8 cellular contexts compared by ENCODE assay signal in genomic region chr3:150384517-150385212, GRCh38.
DNase-seq lines count a peak whose midpoint lies in the region; ATAC-seq and TF ChIP-seq lines count a peak whose summit lies in the region.

No MANE protein-coding gene starts in this region.

- TF ChIP-seq CTCF in OCI-LY3 (IDR thresholded peaks at IDR 0.05; ENCODE audit: low read depth, low read length) = peak; percentile 38

- no peaks in the 10 kb centered on the region for H3K27me3 ChIP-seq in OCI-LY3 (ENCODE audit: low read depth, low read length)

- no peaks in the 10 kb centered on the region for H3K36me3 ChIP-seq in OCI-LY3 (replicated peaks; ENCODE audit: low read depth, low read length)

- H3K27ac ChIP-seq in OCI-LY3 (ENCODE audit: low read length) = peak overlapping the region; percentile 99

- ATAC-seq in GM18907 (IDR thresholded peaks at IDR 0.05; ENCODE audit: unreplicated experiment) = peak; percentile 98
- ATAC-seq in HG02885 (IDR thresholded peaks at IDR 0.05; ENCODE audit: poor library complexity, unreplicated experiment) = peak; percentile 98

- H4K20me1 ChIP-seq in OCI-LY3 (ENCODE audit: insufficient read depth, low read length) = no peaks in the 10 kb centered on the region

- H2AFZ ChIP-seq in OCI-LY3 (ENCODE audit: low read depth, low read length) = peak overlapping the region; percentile 62

- H3K4me2 ChIP-seq in OCI-LY3 (ENCODE audit: low read length) = peak overlapping the region; percentile 96

- H3K4me3 ChIP-seq in OCI-LY3 (ENCODE audit: low read length) = peak overlapping the region; percentile 78

- no peaks in the 10 kb centered on the region for H3K79me2 ChIP-seq in OCI-LY3 (ENCODE audit: low read length)

- peaks cover 47% of the 10 kb centered on the region for H3K4me1 ChIP-seq in OCI-LY3 (ENCODE audit: low read length)

- H3K9ac ChIP-seq in OCI-LY3 (ENCODE audit: low read length) = peak overlapping the region; percentile 93

- H3K9me3 ChIP-seq in OCI-LY3 (ENCODE audit: insufficient read depth, low read length) = no peaks in the 10 kb centered on the region

- peak; percentile 67 for DNase-seq in activated effector memory CD4-positive, alpha-beta T cell treated with anti-CD3 and anti-CD28 coated beads, Interleukin-2, amount 50 U/mL, for 16 hours
- DNase-seq in iPS-NIHi11 (ENCODE audit: low spot score) = peak; percentile 58
- DNase-seq in stimulated activated CD4-positive, alpha-beta T cell treated with anti-CD3 and anti-CD28 coated beads, TNF-alpha, amount 100 ng/mL, for 4 hours (ENCODE audit: low read depth in 3 of 3) = peak in 2 of 3 experiments; percentile 2 to 3
- DNase-seq in COLO668 (lab: John Stamatoyannopoulos, UW; ENCODE audit: unreplicated experiment) = no peak
- DNase-seq in NK-92 treated with Interleukin-12 subunit alpha and Interleukin-12 subunit beta, amount 100 ng/mL, for 24 hours (lab: John Stamatoyannopoulos, UW) = no peak

Comparison
In these comparisons a context has a peak if more than half of its experiments do, and no peak if none do; other contexts are left out.
1. DNase-seq: peak in activated effector memory CD4-positive, alpha-beta T cell treated with anti-CD3 and anti-CD28 coated beads, Interleukin-2, amount 50 U/mL, for 16 hours (single experiment), iPS-NIHi11 (single experiment) and stimulated activated CD4-positive, alpha-beta T cell treated with anti-CD3 and anti-CD28 coated beads, TNF-alpha, amount 100 ng/mL, for 4 hours (2 of 3); none in COLO668 (single experiment) and NK-92 treated with Interleukin-12 subunit alpha and Interleukin-12 subunit beta, amount 100 ng/mL, for 24 hours (single experiment).